ENCODE assay signal across 26 cellular contexts in the genomic region with DNA sequence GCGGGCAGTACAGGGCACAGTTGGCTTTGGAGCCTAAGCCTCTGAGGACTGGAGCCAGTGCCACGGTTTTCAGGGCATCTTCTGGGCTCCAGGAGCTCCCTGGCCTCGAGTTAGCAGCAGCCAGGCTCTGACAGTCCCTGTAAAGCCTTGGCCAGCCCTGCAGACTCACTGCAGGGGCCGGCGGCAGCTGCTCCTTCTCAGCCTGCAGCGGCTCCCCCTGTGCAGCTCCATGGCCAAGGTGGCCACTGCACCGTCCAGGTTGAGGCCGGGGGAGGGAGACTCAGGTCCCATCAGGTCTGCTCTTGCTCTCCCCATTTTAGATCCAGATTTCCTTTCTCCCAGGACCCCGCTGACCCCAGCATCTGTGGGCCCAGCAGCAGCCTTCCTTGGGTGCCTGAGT.
"Had no signal": no experiment of that assay in that cellular context is flagged by ENCODE, and none has a peak within 500 bp of the region (broad histone marks: within the 10 kb centered on the region; RNA-seq: fewer than 3 reads in every experiment).

No MANE protein-coding gene starts in this region.

- H3K27me3 Mint-ChIP-seq: activated T-cell treated with anti-CD3 and anti-CD28 coated beads, Interleukin-2, amount 50 U/mL, for 24 hours; stimulated activated naive CD8-positive, alpha-beta T cell treated with anti-CD3 and anti-CD28 coated beads, Interleukin-15, Interleukin-2, amounts not matched to agents 100 ng/mL and 50 ng/mL, for 24 hours had no signal

- H3K36me3 Mint-ChIP-seq: mesothelial cell of epicardium, naive B cell had no signal

- DNase-seq: activated CD4-positive, alpha-beta T cell treated with anti-CD3 and anti-CD28 coated beads for 4 hours; activated CD4-positive, alpha-beta T cell treated with anti-CD3 and anti-CD28 coated beads, Interleukin-2, amount 50 U/mL, for 4 hours; activated CD8-positive, alpha-beta memory T cell treated with anti-CD3 and anti-CD28 coated beads, Interleukin-2, amount 50 U/mL, for 48 hours; activated gamma-delta T cell treated with Interleukin-2 at 50 U/mL for 16 hours; activated naive CD4-positive, alpha-beta T cell treated with anti-CD3 and anti-CD28 coated beads, Interleukin-2, amount 50 U/mL, for 16 hours; activated T-cell treated with anti-CD3 and anti-CD28 coated beads, Interleukin-2, amount 50 U/mL, for 24 hours; amniotic stem cell; brain microvascular endothelial cell; endodermal cell; foreskin keratinocyte; heart left ventricle; left ventricle myocardium superior; mammary epithelial cell; naive B cell; occipital lobe; right lobe of liver; stimulated activated CD4-positive, alpha-beta T cell treated with anti-CD3 and anti-CD28 coated beads, Interleukin-12 subunit alpha, Interleukin-12 subunit beta, amount 100 ng/mL, for 4 hours; stimulated activated CD4-positive, alpha-beta T cell treated with anti-CD3 and anti-CD28 coated beads, Interleukin-4, amount 100 ng/mL, for 1 hour; substantia nigra had no signal

- H3K27ac Mint-ChIP-seq: activated T-cell treated with anti-CD3 and anti-CD28 coated beads, Interleukin-2, amount 50 U/mL, for 24 hours; dendritic cell treated with granulocyte-macrophage colony-stimulating factor and Interleukin-4, amounts not matched to agents 40 ng/mL and 50 ng/mL, for 4 days; endodermal cell; mesothelial cell of epicardium; naive B cell; stimulated activated naive CD8-positive, alpha-beta T cell treated with anti-CD3 and anti-CD28 coated beads, Interleukin-15, Interleukin-2, amounts not matched to agents 100 ng/mL and 50 ng/mL, for 24 hours had no signal

- H3K4me3 Mint-ChIP-seq: activated T-cell treated with anti-CD3 and anti-CD28 coated beads, Interleukin-2, amount 50 U/mL, for 24 hours; dendritic cell treated with granulocyte-macrophage colony-stimulating factor and Interleukin-4, amounts not matched to agents 40 ng/mL and 50 ng/mL, for 4 days; endodermal cell; mesothelial cell of epicardium; naive B cell; neural crest cell; stimulated activated naive CD8-positive, alpha-beta T cell treated with anti-CD3 and anti-CD28 coated beads, Interleukin-15, Interleukin-2, amounts not matched to agents 100 ng/mL and 50 ng/mL, for 24 hours had no signal

- H3K9me3 Mint-ChIP-seq: activated T-cell treated with anti-CD3 and anti-CD28 coated beads, Interleukin-2, amount 50 U/mL, for 24 hours; dendritic cell treated with granulocyte-macrophage colony-stimulating factor and Interleukin-4, amounts not matched to agents 40 ng/mL and 50 ng/mL, for 4 days; endodermal cell; mesothelial cell of epicardium; neural crest cell; stimulated activated naive CD8-positive, alpha-beta T cell treated with anti-CD3 and anti-CD28 coated beads, Interleukin-15, Interleukin-2, amounts not matched to agents 100 ng/mL and 50 ng/mL, for 24 hours had no signal

- H3K36me3 ChIP-seq: brain microvascular endothelial cell, heart left ventricle, right lobe of liver had no signal

- H3K27me3 ChIP-seq: brain microvascular endothelial cell, foreskin keratinocyte, right lobe of liver had no signal

- H3K4me3 ChIP-seq: heart left ventricle, right lobe of liver, skin epidermis had no signal

- H3K4me1 Mint-ChIP-seq: naive B cell had no signal

- H3K4me1 ChIP-seq: foreskin keratinocyte, heart left ventricle had no signal

- ATAC-seq: esophagus mucosa, foreskin keratinocyte, heart left ventricle, left ventricle myocardium superior, right lobe of liver had no signal

- H3K9me3 ChIP-seq: heart left ventricle, right lobe of liver had no signal

- H3K27ac ChIP-seq: brain microvascular endothelial cell, foreskin keratinocyte, heart left ventricle, right lobe of liver, skin epidermis, VCaP had no signal
